Comparison of ENCODE assay signal across 14 cellular contexts in the genomic region with DNA sequence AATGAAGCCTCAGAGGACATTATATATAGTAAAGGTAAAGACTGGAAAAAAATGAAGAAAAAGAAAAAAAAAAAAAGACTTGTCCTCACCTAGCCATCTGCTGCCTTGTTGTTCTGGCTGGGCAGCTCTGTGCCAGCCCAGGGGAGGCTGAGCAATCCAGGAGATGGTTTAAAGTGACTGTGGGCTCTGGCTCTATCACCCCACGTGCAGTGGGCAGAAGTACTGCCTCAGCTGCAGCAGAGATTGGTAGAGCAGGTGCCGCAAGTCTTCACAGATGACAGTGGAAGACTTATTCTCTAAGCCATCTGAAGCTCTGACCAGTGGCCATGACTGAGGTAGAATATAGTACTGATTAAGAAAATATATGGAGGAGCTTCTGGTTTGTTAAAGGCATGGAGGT.
"Had no signal": no experiment of that assay in that cellular context is flagged by ENCODE, and none has a peak within 500 bp of the region (broad histone marks: within the 10 kb centered on the region; RNA-seq: fewer than 3 reads in every experiment).

No MANE protein-coding gene starts in this region.

- H3K27me3 ChIP-seq: tibial nerve, vagina had no signal

- H3K4me3 ChIP-seq: lower lobe of right lung, tibial nerve, vagina had no signal

- DNase-seq: activated CD4-positive, alpha-beta T cell treated with anti-CD3 and anti-CD28 coated beads for 4 hours; activated CD8-positive, alpha-beta T cell treated with anti-CD3 and anti-CD28 coated beads for 36 hours; activated naive CD4-positive, alpha-beta T cell; activated T-cell treated with anti-CD3 and anti-CD28 coated beads, Interleukin-2, amount 50 U/mL, for 4 hours; left cardiac atrium; lower lobe of right lung; stimulated activated CD4-positive, alpha-beta T cell treated with anti-CD3 and anti-CD28 coated beads, Interleukin-2, amount 100 ng/mL, for 48 hours; stimulated activated naive CD4-positive, alpha-beta T cell; substantia nigra had no signal

- H3K27me3 Mint-ChIP-seq: activated CD8-positive, alpha-beta T cell treated with anti-CD3 and anti-CD28 coated beads for 36 hours had no signal

- H3K27ac Mint-ChIP-seq: activated CD8-positive, alpha-beta T cell treated with anti-CD3 and anti-CD28 coated beads for 36 hours; mesothelial cell of epicardium had no signal

- H3K4me3 Mint-ChIP-seq: activated CD8-positive, alpha-beta T cell treated with anti-CD3 and anti-CD28 coated beads for 36 hours; activated T-cell treated with anti-CD3 and anti-CD28 coated beads, Interleukin-2, amount 50 U/mL, for 4 hours; mesothelial cell of epicardium had no signal

- H3K27ac ChIP-seq: lower lobe of right lung, vagina, VCaP had no signal

- H3K9me3 Mint-ChIP-seq: activated CD8-positive, alpha-beta T cell treated with anti-CD3 and anti-CD28 coated beads for 36 hours; activated T-cell treated with anti-CD3 and anti-CD28 coated beads, Interleukin-2, amount 50 U/mL, for 4 hours; mesothelial cell of epicardium had no signal

- H3K9me3 ChIP-seq: lower lobe of right lung, tibial nerve, vagina had no signal

- ATAC-seq: activated CD8-positive, alpha-beta T cell treated with anti-CD3 and anti-CD28 coated beads for 36 hours; activated T-cell treated with anti-CD3 and anti-CD28 coated beads, Interleukin-2, amount 50 U/mL, for 4 hours; esophagus mucosa; left cardiac atrium; lower lobe of right lung had no signal
